8 cellular contexts compared by ENCODE assay signal in genomic region chr10:100009793-100010676, GRCh38. TPM values are rescaled to one million over a fixed set of nuclear protein-coding genes. Genes with fewer than 3 reads are reported as not detected.
DNase-seq lines count a peak whose midpoint lies in the region; ATAC-seq, FAIRE-seq and TF ChIP-seq lines count a peak whose summit lies in the region.

A gene with protein sequence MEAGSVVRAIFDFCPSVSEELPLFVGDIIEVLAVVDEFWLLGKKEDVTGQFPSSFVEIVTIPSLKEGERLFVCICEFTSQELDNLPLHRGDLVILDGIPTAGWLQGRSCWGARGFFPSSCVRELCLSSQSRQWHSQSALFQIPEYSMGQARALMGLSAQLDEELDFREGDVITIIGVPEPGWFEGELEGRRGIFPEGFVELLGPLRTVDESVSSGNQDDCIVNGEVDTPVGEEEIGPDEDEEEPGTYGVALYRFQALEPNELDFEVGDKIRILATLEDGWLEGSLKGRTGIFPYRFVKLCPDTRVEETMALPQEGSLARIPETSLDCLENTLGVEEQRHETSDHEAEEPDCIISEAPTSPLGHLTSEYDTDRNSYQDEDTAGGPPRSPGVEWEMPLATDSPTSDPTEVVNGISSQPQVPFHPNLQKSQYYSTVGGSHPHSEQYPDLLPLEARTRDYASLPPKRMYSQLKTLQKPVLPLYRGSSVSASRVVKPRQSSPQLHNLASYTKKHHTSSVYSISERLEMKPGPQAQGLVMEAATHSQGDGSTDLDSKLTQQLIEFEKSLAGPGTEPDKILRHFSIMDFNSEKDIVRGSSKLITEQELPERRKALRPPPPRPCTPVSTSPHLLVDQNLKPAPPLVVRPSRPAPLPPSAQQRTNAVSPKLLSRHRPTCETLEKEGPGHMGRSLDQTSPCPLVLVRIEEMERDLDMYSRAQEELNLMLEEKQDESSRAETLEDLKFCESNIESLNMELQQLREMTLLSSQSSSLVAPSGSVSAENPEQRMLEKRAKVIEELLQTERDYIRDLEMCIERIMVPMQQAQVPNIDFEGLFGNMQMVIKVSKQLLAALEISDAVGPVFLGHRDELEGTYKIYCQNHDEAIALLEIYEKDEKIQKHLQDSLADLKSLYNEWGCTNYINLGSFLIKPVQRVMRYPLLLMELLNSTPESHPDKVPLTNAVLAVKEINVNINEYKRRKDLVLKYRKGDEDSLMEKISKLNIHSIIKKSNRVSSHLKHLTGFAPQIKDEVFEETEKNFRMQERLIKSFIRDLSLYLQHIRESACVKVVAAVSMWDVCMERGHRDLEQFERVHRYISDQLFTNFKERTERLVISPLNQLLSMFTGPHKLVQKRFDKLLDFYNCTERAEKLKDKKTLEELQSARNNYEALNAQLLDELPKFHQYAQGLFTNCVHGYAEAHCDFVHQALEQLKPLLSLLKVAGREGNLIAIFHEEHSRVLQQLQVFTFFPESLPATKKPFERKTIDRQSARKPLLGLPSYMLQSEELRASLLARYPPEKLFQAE (N-terminal part only) (minus strand): TSS chr10:100009947. CDS start chr10:99972124, 37,823 bp downstream.

- DNase-seq in GM10266 (ENCODE audit: extremely low spot score) (peak; percentile 96), H54 (ENCODE audit: insufficient read length, low spot score) (peak; percentile 89), T-helper 2 cell (peak; percentile 46 to 85 (median 66)), right cardiac atrium (peak; percentile 91 to 95 (median 95)), putamen (ENCODE audit: low spot score) (peak; percentile 53), uterus (peak; percentile 78 to 85)

- H4K20me1 ChIP-seq in Loucy (ENCODE audit: insufficient read depth, low read length, poor library complexity, severe bottlenecking), result no peaks in the 10 kb centered on the region

- no peaks in the 10 kb centered on the region for H3F3A ChIP-seq in Loucy (ENCODE audit: low read depth)

- H3K4me2 ChIP-seq in Loucy (ENCODE audit: low read depth, low read length, poor library complexity, severe bottlenecking), result peak within 1 kb of the TSS; percentile 97

- peaks cover 33% of the 10 kb centered on the region for H3K79me2 ChIP-seq in Loucy (ENCODE audit: insufficient read depth, low read length)

- H3K9me2 ChIP-seq in Loucy (replicated peaks; ENCODE audit: low read depth, low read length), result no peaks in the 10 kb centered on the region

- peak within 1 kb of the TSS; percentile 88 for H3K4me3 ChIP-seq in Loucy (ENCODE audit: low read length, poor library complexity, severe bottlenecking)
- peak within 1 kb of the TSS; percentile 95 for H3K4me3 ChIP-seq in right cardiac atrium (ENCODE audit: low read length)
- H3K4me3 ChIP-seq in uterus, result peak within 1 kb of the TSS; percentile 58 to 59

- WGBS in right cardiac atrium, result 2% methylated on average over 86 of the region's 86 CpGs

- H3K9me3 ChIP-seq in Loucy (ENCODE audit: insufficient read depth, low read depth, low read length) (no peaks in the 10 kb centered on the region), right cardiac atrium (ENCODE audit: control insufficient read depth, low read length) (no peaks in the 10 kb centered on the region), uterus (no peaks in the 10 kb centered on the region)

- H3K27me3 ChIP-seq in Loucy (ENCODE audit: insufficient read depth, low read length, poor library complexity, severe bottlenecking) (no peaks in the 10 kb centered on the region), right cardiac atrium (ENCODE audit: control insufficient read depth, insufficient read depth) (no peaks in the 10 kb centered on the region), uterus (no peaks in the 10 kb centered on the region)

- intact Hi-C loops in right cardiac atrium (cut with DNase I), result loop anchor here in 3 of 4 donors (5.0 to 10.0 kb wide), 5 partner anchors 38 to 165 kb away; no protein-coding TSS in a partner anchor
- intact Hi-C loops in uterus (cut with DNase I; ENCODE audit: low total_unique reads), result no loop called here

- FAIRE-seq in H54 (lab: Jason Lieb, UNC), result no peak

- H3K9ac ChIP-seq in Loucy (ENCODE audit: low read depth, low read length, poor library complexity, severe bottlenecking), result peak within 1 kb of the TSS; percentile 71

- peaks cover 41% of the 10 kb centered on the region for H3K4me1 ChIP-seq in Loucy (ENCODE audit: insufficient read depth, low read length, poor library complexity, severe bottlenecking)
- H3K4me1 ChIP-seq in right cardiac atrium (ENCODE audit: control insufficient read depth, insufficient read depth, low read length), result peaks cover 9% of the 10 kb centered on the region
- peaks cover 11 to 18% of the 10 kb centered on the region in 2 donors for H3K4me1 ChIP-seq in uterus

- H2AFZ ChIP-seq in Loucy (ENCODE audit: low read length), result peak within 1 kb of the TSS; percentile 100

- H3K36me3 ChIP-seq in Loucy (ENCODE audit: insufficient read depth, low read length), result no peaks in the 10 kb centered on the region
- no peaks in the 10 kb centered on the region for H3K36me3 ChIP-seq in uterus

- TF ChIP-seq CTCF in GM10266 (IDR thresholded peaks at IDR 0.05; ENCODE audit: control insufficient read depth, insufficient read depth, low read depth, missing control alignments) (peak; percentile 95), Loucy (conservative IDR thresholded peaks at IDR 0.05; ENCODE audit: low read length) (peak; percentile 58), uterus (IDR thresholded peaks at IDR 0.05) (peak; percentile 42 to 95 (median 72))

- peak; percentile 95 to 96 for ATAC-seq in right cardiac atrium

- H3K27ac ChIP-seq in angular gyrus (ENCODE audit: low read depth, low read length) (peak within 1 kb of the TSS; percentile 19), right cardiac atrium (ENCODE audit: low read length) (peak within 1 kb of the TSS; percentile 92), uterus (peak within 1 kb of the TSS; percentile 74 to 92)

- peak; percentile 89 for TF ChIP-seq POLR2A in H54 (IDR thresholded peaks at IDR 0.05; ENCODE audit: low read depth, low read length)
- peak; percentile 31 to 63 for TF ChIP-seq POLR2A in uterus (IDR thresholded peaks at IDR 0.05)

RNA-seq across cellular contexts. Expression of the gene that starts here (rescaled TPM):
- 10 to 100 TPM in 1 of 4 donors, 1 to 10 TPM in 3; 7.6 to 10.0 (median 8.0) TPM for total RNA-seq in right cardiac atrium
- 5.5 TPM for polyA plus RNA-seq in right cardiac atrium
- total RNA-seq in uterus, result 10 to 100 TPM in 3 of 4 donors, 1 to 10 TPM in 1; 5.9 to 34.9 (median 22.4) TPM

Comparison
In these comparisons a context has a peak if more than half of its experiments do, and no peak if none do; other contexts are left out.
1. Peak in every context shown above with its lines: DNase-seq, ATAC-seq, H3K4me3 ChIP-seq and H3K27ac ChIP-seq.
2. H3K27ac ChIP-seq: peak in every context shown above with its lines; median percentile 92 in right cardiac atrium; 83 in uterus; 19 in angular gyrus.